ENCODE assay signal across 21 cellular contexts in genomic region chr18:6561893-6562292, GRCh38.
DNase-seq lines count a peak whose midpoint lies in the region; ATAC-seq and TF ChIP-seq lines count a peak whose summit lies in the region.
"Had no signal": no experiment of that assay in that cellular context is flagged by ENCODE, and none has a peak within 500 bp of the region (broad histone marks: within the 10 kb centered on the region; RNA-seq: fewer than 3 reads in every experiment).

No MANE protein-coding gene starts in this region.

- H3K4me2 ChIP-seq in neuronal stem cell (ENCODE audit: insufficient read depth, low read length, poor library complexity, severe bottlenecking): no peak overlapping the region

- no peak overlapping the region for H2BK120ac ChIP-seq in neuronal stem cell (ENCODE audit: low read depth, low read length)

- H3K4ac ChIP-seq in neuronal stem cell (ENCODE audit: low read length): no peak overlapping the region

- peak overlapping the region; percentile 79 for H3K27ac Mint-ChIP-seq in Caco-2 (ENCODE audit: unreplicated experiment)
- H3K27ac Mint-ChIP-seq: activated CD4-positive, alpha-beta T cell treated with anti-CD3 and anti-CD28 coated beads, Interleukin-2, amount 10 ng/mL, durations not matched to agents 7 days and 5 days; activated naive CD8-positive, alpha-beta T cell treated with anti-CD3 and anti-CD28 coated beads, Interleukin-2, amount 50 U/mL, for 24 hours; activated T-helper 2 cell treated with anti-CD3 and anti-CD28 coated beads, Interferon-gamma antibody, Interleukin-2, Interleukin-4, amounts not matched to agents 10 μg/mL and 5 μg/mL and 100 μg/mL, durations not matched to agents 14 hours and 24 hours and 36 hours; stimulated activated effector memory CD8-positive, alpha-beta T cell treated with anti-CD3 and anti-CD28 coated beads, Interleukin-12 subunit alpha, Interleukin-12 subunit beta, amount 100 ng/mL, for 72 hours had no signal

- H4K8ac ChIP-seq in neuronal stem cell (ENCODE audit: low read depth, low read length): no peak overlapping the region

- no peak overlapping the region for H3K9ac ChIP-seq in neuronal stem cell (ENCODE audit: low read depth, low read length, poor library complexity)

- CTCF ChIA-PET in Caco-2 (lab: Charles Lee): interaction anchor here (0.6 to 2.1 kb wide), 7 partner anchors 18 to 427 kb away, joined by 3 to 10 read pairs (median 5); no protein-coding TSS in a partner anchor

- H3K4me3 ChIP-seq in Caco-2 (ENCODE audit: low read depth, low read length) (no peak overlapping the region), esophagus muscularis mucosa (no peak overlapping the region), neuronal stem cell (ENCODE audit: low read length in 2 of 2) (no peak overlapping the region)
- H3K4me3 ChIP-seq: breast epithelium, dorsolateral prefrontal cortex, gastrocnemius medialis, testis had no signal

- H2AK5ac ChIP-seq in neuronal stem cell (ENCODE audit: low read depth, low read length): no peak overlapping the region

- H3K18ac ChIP-seq in neuronal stem cell (ENCODE audit: low read length): no peak overlapping the region

- H3K4me3 Mint-ChIP-seq in Caco-2 (ENCODE audit: unreplicated experiment): peak overlapping the region; percentile 56
- H3K4me3 Mint-ChIP-seq: activated CD4-positive, alpha-beta T cell treated with anti-CD3 and anti-CD28 coated beads, Interleukin-2, amount 10 ng/mL, durations not matched to agents 7 days and 5 days; activated naive CD8-positive, alpha-beta T cell treated with anti-CD3 and anti-CD28 coated beads, Interleukin-2, amount 50 U/mL, for 24 hours; stimulated activated effector memory CD8-positive, alpha-beta T cell treated with anti-CD3 and anti-CD28 coated beads, Interleukin-12 subunit alpha, Interleukin-12 subunit beta, amount 100 ng/mL, for 72 hours had no signal

- no peak for ATAC-seq in foreskin keratinocyte
- ATAC-seq: activated naive CD8-positive, alpha-beta T cell treated with anti-CD3 and anti-CD28 coated beads, Interleukin-2, amount 50 U/mL, for 24 hours; left colon; stimulated activated effector memory CD8-positive, alpha-beta T cell treated with anti-CD3 and anti-CD28 coated beads, Interleukin-12 subunit alpha, Interleukin-12 subunit beta, amount 100 ng/mL, for 72 hours had no signal

- H3K36me3 ChIP-seq in Caco-2 (ENCODE audit: control insufficient read depth, insufficient read depth, low read length) (no peaks in the 10 kb centered on the region), esophagus muscularis mucosa (no peaks in the 10 kb centered on the region), neuronal stem cell (replicated peaks in 1 of 2; ENCODE audit: control insufficient read depth in 2 of 2, insufficient read depth in 2 of 2, low read length in 2 of 2) (no peaks in the 10 kb centered on the region)
- H3K36me3 ChIP-seq: breast epithelium, gastrocnemius medialis had no signal

- no peaks in the 10 kb centered on the region for H3K79me1 ChIP-seq in neuronal stem cell (ENCODE audit: low read depth, low read length)

- no peak overlapping the region for H2BK15ac ChIP-seq in neuronal stem cell (ENCODE audit: low read length)

- WGBS in esophagus muscularis mucosa: 79% methylated on average over 7 of the region's 7 CpGs
- WGBS in neuronal stem cell (ENCODE audit: extremely low coverage in 2 of 2, insufficient read length in 2 of 2, insufficient replicate concordance in 1 of 2), 2 donors: no CpG with 5 or more reads among the region's 7 CpGs

- in situ Hi-C loops in GM13977 (cut with MboI; ENCODE audit: low pct_unique_long_range_greater_than_20kb, low sequenced_read_pairs, unreplicated experiment): no loop called here

- H3K27me3 Mint-ChIP-seq in Caco-2 (ENCODE audit: insufficient read depth, unreplicated experiment): no peaks in the 10 kb centered on the region
- H3K27me3 Mint-ChIP-seq: activated CD4-positive, alpha-beta T cell treated with anti-CD3 and anti-CD28 coated beads, Interleukin-2, amount 10 ng/mL, durations not matched to agents 7 days and 5 days had no signal

- H3K23ac ChIP-seq in neuronal stem cell (ENCODE audit: low read depth, low read length, poor library complexity): no peak overlapping the region

- no peak for TF ChIP-seq EP300 in esophagus muscularis mucosa (IDR thresholded peaks at IDR 0.05)

- peaks cover 71% of the 10 kb centered on the region for H3K4me1 ChIP-seq in Caco-2
- H3K4me1 ChIP-seq in esophagus muscularis mucosa: peaks cover 0 to 4% (median 0%) of the 10 kb centered on the region in 4 donors
- H3K4me1 ChIP-seq in neuronal stem cell (ENCODE audit: control insufficient read depth in 2 of 2, insufficient read depth in 1 of 2, low read depth in 1 of 2, low read length in 2 of 2): peaks cover 4 to 17% of the 10 kb centered on the region in 2 donors
- peaks cover 3% of the 10 kb centered on the region for H3K4me1 ChIP-seq in foreskin keratinocyte
- H3K4me1 ChIP-seq: breast epithelium, gastrocnemius medialis had no signal

- POLR2A ChIA-PET in Caco-2 (lab: Charles Lee): interaction anchor here (0.6 to 1.5 kb wide), 2 partner anchors 160 to 166 kb away, joined by 4 read pairs; no protein-coding TSS in a partner anchor

- BruUV-seq in Caco-2 (replicated peaks; lab: Mats Ljungman, UMichigan): no TSS peak

- no peaks in the 10 kb centered on the region for H3K9me3 Mint-ChIP-seq in Caco-2 (ENCODE audit: unreplicated experiment)
- H3K9me3 Mint-ChIP-seq: activated CD4-positive, alpha-beta T cell treated with anti-CD3 and anti-CD28 coated beads, Interleukin-2, amount 10 ng/mL, durations not matched to agents 7 days and 5 days; activated naive CD8-positive, alpha-beta T cell treated with anti-CD3 and anti-CD28 coated beads, Interleukin-2, amount 50 U/mL, for 24 hours had no signal

- no peak overlapping the region for H2AFZ ChIP-seq in neuronal stem cell (ENCODE audit: low read length)

- intact Hi-C loops in Caco-2 (cut with micrococcal nuclease; ENCODE audit: unreplicated experiment): loop anchor here (1.0 to 5.0 kb wide), 4 partner anchors 100 to 595 kb away; partner anchors contain the start of gene ARHGAP28
- intact Hi-C loops in esophagus muscularis mucosa (cut with DNase I): no loop called here

- no peak overlapping the region for H4K91ac ChIP-seq in neuronal stem cell (ENCODE audit: low read depth, low read length, poor library complexity)

- H3K9me3 ChIP-seq in Caco-2 (no peaks in the 10 kb centered on the region), esophagus muscularis mucosa (no peaks in the 10 kb centered on the region), neuronal stem cell (replicated peaks in 1 of 2; ENCODE audit: control insufficient read depth in 2 of 2, insufficient read depth in 1 of 2, low read depth in 1 of 2, low read length in 2 of 2) (no peaks in the 10 kb centered on the region)
- H3K9me3 ChIP-seq: breast epithelium, gastrocnemius medialis, testis had no signal

- no peak overlapping the region for H2BK5ac ChIP-seq in neuronal stem cell (ENCODE audit: low read length)

- no peak overlapping the region for H2BK12ac ChIP-seq in neuronal stem cell (ENCODE audit: low read length)

- TF ChIP-seq POLR2A in esophagus muscularis mucosa (IDR thresholded peaks at IDR 0.05; ENCODE audit: low read depth): no peak

- peaks cover 43% of the 10 kb centered on the region for H3K4me1 Mint-ChIP-seq in Caco-2 (ENCODE audit: low read depth, unreplicated experiment)
- H3K4me1 Mint-ChIP-seq: activated CD4-positive, alpha-beta T cell treated with anti-CD3 and anti-CD28 coated beads, Interleukin-2, amount 10 ng/mL, durations not matched to agents 7 days and 5 days; activated naive CD8-positive, alpha-beta T cell treated with anti-CD3 and anti-CD28 coated beads, Interleukin-2, amount 50 U/mL, for 24 hours; stimulated activated effector memory CD8-positive, alpha-beta T cell treated with anti-CD3 and anti-CD28 coated beads, Interleukin-12 subunit alpha, Interleukin-12 subunit beta, amount 100 ng/mL, for 72 hours had no signal

- DNase-seq in Caco-2: peak in 1 of 2 experiments; percentile 29
- DNase-seq in NCI-H226: peak; percentile 59
- peak; percentile 26 for DNase-seq in esophagus muscularis mucosa (ENCODE audit: extremely low spot score)
- DNase-seq in neuronal stem cell (ENCODE audit: low spot score): no peak
- no peak for DNase-seq in foreskin keratinocyte
- no peak for DNase-seq in GF-D8 (lab: John Stamatoyannopoulos, UW)
- no peak for DNase-seq in GM13977 (ENCODE audit: low spot score)
- no peak for DNase-seq in hypothalamus (lab: John Stamatoyannopoulos, UW)
- DNase-seq: activated CD4-positive, alpha-beta T cell treated with anti-CD3 and anti-CD28 coated beads, Interleukin-2, amount 10 ng/mL, durations not matched to agents 7 days and 5 days; activated naive CD8-positive, alpha-beta T cell treated with anti-CD3 and anti-CD28 coated beads, Interleukin-2, amount 50 U/mL, for 24 hours; GOT3; KBM-7; T-helper 1 cell had no signal

- H3K36me3 Mint-ChIP-seq in Caco-2 (ENCODE audit: insufficient read depth, unreplicated experiment): peaks cover 32% of the 10 kb centered on the region
- H3K36me3 Mint-ChIP-seq: stimulated activated effector memory CD8-positive, alpha-beta T cell treated with anti-CD3 and anti-CD28 coated beads, Interleukin-12 subunit alpha, Interleukin-12 subunit beta, amount 100 ng/mL, for 72 hours had no signal

- H3K14ac ChIP-seq in neuronal stem cell (ENCODE audit: low read length): no peak overlapping the region

- H3K27ac ChIP-seq in esophagus muscularis mucosa (replicated peaks in 1 of 4) (no peak overlapping the region), neuronal stem cell (replicated peaks; ENCODE audit: low read length) (peak overlapping the region; percentile 25), foreskin keratinocyte (no peak overlapping the region)
- H3K27ac ChIP-seq: breast epithelium, dorsolateral prefrontal cortex, epithelial cell of prostate, gastrocnemius medialis, testis had no signal

- no peak for TF ChIP-seq CTCF in Caco-2 (IDR thresholded peaks at IDR 0.05; ENCODE audit: insufficient read depth in 1 of 2, low read depth in 1 of 2, low read length in 1 of 2, severe bottlenecking in 1 of 2, unreplicated experiment in 1 of 2)
- TF ChIP-seq CTCF in esophagus muscularis mucosa (IDR thresholded peaks at IDR 0.05): no peak
- no peak for TF ChIP-seq CTCF in foreskin keratinocyte (conservative IDR thresholded peaks at IDR 0.05)
- TF ChIP-seq CTCF in GM13977 (IDR thresholded peaks at IDR 0.05; ENCODE audit: extremely low read depth, insufficient read depth, missing control alignments): no peak

- H3K27me3 ChIP-seq in Caco-2 (replicated peaks; ENCODE audit: control insufficient read depth, insufficient read depth, low read length) (no peaks in the 10 kb centered on the region), esophagus muscularis mucosa (no peaks in the 10 kb centered on the region), neuronal stem cell (ENCODE audit: control insufficient read depth in 3 of 3, insufficient read depth in 3 of 3, low read depth in 1 of 3, low read length in 3 of 3) (no peaks in the 10 kb centered on the region), foreskin keratinocyte (peaks cover 5% of the 10 kb centered on the region)
- H3K27me3 ChIP-seq: breast epithelium, gastrocnemius medialis, testis had no signal

Comparison
In these comparisons a context has a peak if more than half of its experiments do, and no peak if none do; other contexts are left out.
1. DNase-seq: peak in NCI-H226 (single experiment) and esophagus muscularis mucosa (single experiment); none in neuronal stem cell (single experiment), foreskin keratinocyte (0 of 2), GF-D8 (single experiment), GM13977 (single experiment) and hypothalamus (0 of 51).